ENCODE assay signal across 37 cellular contexts in the genomic region with DNA sequence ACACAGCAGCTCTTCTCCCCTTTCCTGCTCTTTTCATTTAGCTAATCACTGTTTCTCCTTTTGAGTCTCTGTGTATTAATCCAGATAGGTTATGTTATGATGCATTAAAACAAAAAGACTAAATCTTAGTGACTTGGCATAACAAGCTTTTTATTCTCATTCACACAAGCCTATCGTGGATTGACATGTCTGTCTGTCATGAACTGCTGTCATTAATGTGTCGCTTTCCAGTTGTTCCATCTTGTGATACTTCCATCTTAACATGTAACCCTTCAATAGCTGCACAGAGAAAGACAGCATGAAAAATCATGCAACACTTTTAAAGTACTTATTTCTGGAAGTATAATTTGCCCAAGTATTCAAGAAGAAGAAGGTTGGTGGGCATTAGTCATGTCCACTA.
"Had no signal": no experiment of that assay in that cellular context is flagged by ENCODE, and none has a peak within 500 bp of the region (broad histone marks: within the 10 kb centered on the region; RNA-seq: fewer than 3 reads in every experiment).

No MANE protein-coding gene starts in this region.

- H3K36me3 Mint-ChIP-seq: activated naive CD4-positive, alpha-beta T cell treated with anti-CD3 and anti-CD28 coated beads, Interleukin-2, amount 50 U/mL, for 24 hours; activated naive CD4-positive, alpha-beta T cell treated with anti-CD3 and anti-CD28 coated beads, Interleukin-2, amount 50 U/mL, for 72 hours; activated naive CD8-positive, alpha-beta T cell; activated naive CD8-positive, alpha-beta T cell treated with anti-CD3 and anti-CD28 coated beads for 36 hours; activated naive CD8-positive, alpha-beta T cell treated with anti-CD3 and anti-CD28 coated beads, Interleukin-2, amount 10 ng/mL, durations not matched to agents 7 days and 5 days; brain had no signal

- H3K9me3 Mint-ChIP-seq: activated naive CD4-positive, alpha-beta T cell treated with anti-CD3 and anti-CD28 coated beads, Interleukin-2, amount 50 U/mL, for 24 hours; activated naive CD8-positive, alpha-beta T cell treated with anti-CD3 and anti-CD28 coated beads for 36 hours; activated T-helper 2 cell treated with anti-CD3 and anti-CD28 coated beads, Interferon-gamma antibody, Interleukin-2, Interleukin-4, amounts not matched to agents 10 μg/mL and 5 μg/mL and 100 μg/mL, durations not matched to agents 14 hours and 24 hours and 36 hours; brain had no signal

- DNase-seq: activated effector memory CD4-positive, alpha-beta T cell treated with anti-CD3 and anti-CD28 coated beads, Interleukin-2, amount 50 U/mL, for 16 hours; activated effector memory CD4-positive, alpha-beta T cell treated with Interleukin-2 at 50 U/mL for 16 hours; activated gamma-delta T cell; activated gamma-delta T cell treated with Interleukin-2 at 50 U/mL for 16 hours; activated naive CD4-positive, alpha-beta T cell; activated naive CD4-positive, alpha-beta T cell treated with anti-CD3 and anti-CD28 coated beads, Interleukin-2, amount 50 U/mL, for 16 hours; activated naive CD4-positive, alpha-beta T cell treated with Interleukin-2 at 50 U/mL for 16 hours; activated naive CD8-positive, alpha-beta T cell treated with anti-CD3 and anti-CD28 coated beads for 36 hours; activated naive CD8-positive, alpha-beta T cell treated with anti-CD3 and anti-CD28 coated beads, Interleukin-2, amount 10 ng/mL, durations not matched to agents 7 days and 5 days; activated naive CD8-positive, alpha-beta T cell treated with anti-CD3 and anti-CD28 coated beads, Interleukin-2, amount 50 U/mL, for 24 hours; activated T-cell treated with anti-CD3 and anti-CD28 coated beads for 4 hours; activated T-cell treated with anti-CD3 and anti-CD28 coated beads, Interleukin-2, amount 50 U/mL, for 1 hour; activated T-cell treated with anti-CD3 and anti-CD28 coated beads, Interleukin-2, amount 50 U/mL, for 24 hours; activated T-cell treated with anti-CD3 and anti-CD28 coated beads, Interleukin-2, amount 50 U/mL, for 4 hours; activated T-cell treated with anti-CD3 and anti-CD28 coated beads, Interleukin-2, amount 50 U/mL, for 48 hours; activated T-cell treated with anti-CD3 and anti-CD28 coated beads, Interleukin-2, amount 50 U/mL, for 72 hours; adrenal gland; amniotic stem cell; amygdala; anterior cingulate cortex; aorta; body of pancreas; brain microvascular endothelial cell; caudate nucleus; central memory CD4-positive, alpha-beta T cell; cerebellar nuclear complex had no signal

- H3K36me3 ChIP-seq: adrenal gland, ascending aorta, brain microvascular endothelial cell, breast epithelium, cardiac muscle cell had no signal

- H3K27ac Mint-ChIP-seq: activated naive CD4-positive, alpha-beta T cell treated with anti-CD3 and anti-CD28 coated beads, Interleukin-2, amount 50 U/mL, for 24 hours; activated naive CD4-positive, alpha-beta T cell treated with anti-CD3 and anti-CD28 coated beads, Interleukin-2, amount 50 U/mL, for 72 hours; activated naive CD8-positive, alpha-beta T cell; activated naive CD8-positive, alpha-beta T cell treated with anti-CD3 and anti-CD28 coated beads for 36 hours; activated naive CD8-positive, alpha-beta T cell treated with anti-CD3 and anti-CD28 coated beads, Interleukin-2, amount 10 ng/mL, durations not matched to agents 7 days and 5 days; activated naive CD8-positive, alpha-beta T cell treated with anti-CD3 and anti-CD28 coated beads, Interleukin-2, amount 50 U/mL, for 24 hours; activated T-cell treated with anti-CD3 and anti-CD28 coated beads, Interleukin-2, amount 50 U/mL, for 24 hours; activated T-cell treated with anti-CD3 and anti-CD28 coated beads, Interleukin-2, amount 50 U/mL, for 72 hours; activated T-helper 1 cell treated with anti-CD3 and anti-CD28 coated beads, Interleukin-12 subunit alpha, Interleukin-12 subunit beta, Interleukin-2, Interleukin-4 antibody, amounts not matched to agents 30 ng/mL and 10 ng/mL and 1 ng/mL, durations not matched to agents 14 hours and 24 hours and 36 hours; activated T-helper 17 cell treated with anti-CD3 and anti-CD28 coated beads, Interleukin-2, amount 50 U/mL, for 72 hours; activated T-helper 2 cell treated with anti-CD3 and anti-CD28 coated beads, Interferon-gamma antibody, Interleukin-2, Interleukin-4, amounts not matched to agents 10 μg/mL and 5 μg/mL and 100 μg/mL, durations not matched to agents 14 hours and 24 hours and 36 hours; brain had no signal

- H3K4me3 Mint-ChIP-seq: activated naive CD4-positive, alpha-beta T cell treated with anti-CD3 and anti-CD28 coated beads, Interleukin-2, amount 50 U/mL, for 24 hours; activated naive CD8-positive, alpha-beta T cell; activated naive CD8-positive, alpha-beta T cell treated with anti-CD3 and anti-CD28 coated beads for 36 hours; activated naive CD8-positive, alpha-beta T cell treated with anti-CD3 and anti-CD28 coated beads, Interleukin-2, amount 10 ng/mL, durations not matched to agents 7 days and 5 days; activated naive CD8-positive, alpha-beta T cell treated with anti-CD3 and anti-CD28 coated beads, Interleukin-2, amount 50 U/mL, for 24 hours; activated T-cell treated with anti-CD3 and anti-CD28 coated beads, Interleukin-2, amount 50 U/mL, for 24 hours; activated T-cell treated with anti-CD3 and anti-CD28 coated beads, Interleukin-2, amount 50 U/mL, for 4 hours; activated T-cell treated with anti-CD3 and anti-CD28 coated beads, Interleukin-2, amount 50 U/mL, for 72 hours; activated T-helper 1 cell treated with anti-CD3 and anti-CD28 coated beads, Interleukin-12 subunit alpha, Interleukin-12 subunit beta, Interleukin-2, Interleukin-4 antibody, amounts not matched to agents 30 ng/mL and 10 ng/mL and 1 ng/mL, durations not matched to agents 14 hours and 24 hours and 36 hours; activated T-helper 17 cell treated with anti-CD3 and anti-CD28 coated beads, Interleukin-2, amount 50 U/mL, for 72 hours; brain; central memory CD8-positive, alpha-beta T cell had no signal

- H3K4me1 Mint-ChIP-seq: activated naive CD4-positive, alpha-beta T cell treated with anti-CD3 and anti-CD28 coated beads, Interleukin-2, amount 50 U/mL, for 24 hours; activated naive CD8-positive, alpha-beta T cell treated with anti-CD3 and anti-CD28 coated beads for 36 hours; activated naive CD8-positive, alpha-beta T cell treated with anti-CD3 and anti-CD28 coated beads, Interleukin-2, amount 10 ng/mL, durations not matched to agents 7 days and 5 days; activated naive CD8-positive, alpha-beta T cell treated with anti-CD3 and anti-CD28 coated beads, Interleukin-2, amount 50 U/mL, for 24 hours; activated T-helper 17 cell treated with anti-CD3 and anti-CD28 coated beads, Interleukin-2, amount 50 U/mL, for 72 hours; central memory CD8-positive, alpha-beta T cell had no signal

- H3K27ac ChIP-seq: adrenal gland, ascending aorta, body of pancreas, brain microvascular endothelial cell, breast epithelium, cardiac muscle cell had no signal

- H3K27me3 Mint-ChIP-seq: activated naive CD4-positive, alpha-beta T cell treated with anti-CD3 and anti-CD28 coated beads, Interleukin-2, amount 50 U/mL, for 24 hours; activated naive CD8-positive, alpha-beta T cell; activated naive CD8-positive, alpha-beta T cell treated with anti-CD3 and anti-CD28 coated beads for 36 hours; activated naive CD8-positive, alpha-beta T cell treated with anti-CD3 and anti-CD28 coated beads, Interleukin-2, amount 10 ng/mL, durations not matched to agents 7 days and 5 days; activated naive CD8-positive, alpha-beta T cell treated with anti-CD3 and anti-CD28 coated beads, Interleukin-2, amount 50 U/mL, for 24 hours; activated T-cell treated with anti-CD3 and anti-CD28 coated beads, Interleukin-2, amount 50 U/mL, for 24 hours; activated T-helper 17 cell treated with anti-CD3 and anti-CD28 coated beads, Interleukin-2, amount 50 U/mL, for 72 hours; brain; central memory CD8-positive, alpha-beta T cell had no signal

- H3K27me3 ChIP-seq: adrenal gland, ascending aorta, body of pancreas, brain microvascular endothelial cell, breast epithelium, cardiac muscle cell had no signal

- H3K4me3 ChIP-seq: adrenal gland, ascending aorta, body of pancreas, breast epithelium, cardiac muscle cell had no signal

- H3K9me3 ChIP-seq: adrenal gland, ascending aorta, body of pancreas, breast epithelium had no signal
